Comparison of ENCODE assay signal across 31 cellular contexts in the genomic region with DNA sequence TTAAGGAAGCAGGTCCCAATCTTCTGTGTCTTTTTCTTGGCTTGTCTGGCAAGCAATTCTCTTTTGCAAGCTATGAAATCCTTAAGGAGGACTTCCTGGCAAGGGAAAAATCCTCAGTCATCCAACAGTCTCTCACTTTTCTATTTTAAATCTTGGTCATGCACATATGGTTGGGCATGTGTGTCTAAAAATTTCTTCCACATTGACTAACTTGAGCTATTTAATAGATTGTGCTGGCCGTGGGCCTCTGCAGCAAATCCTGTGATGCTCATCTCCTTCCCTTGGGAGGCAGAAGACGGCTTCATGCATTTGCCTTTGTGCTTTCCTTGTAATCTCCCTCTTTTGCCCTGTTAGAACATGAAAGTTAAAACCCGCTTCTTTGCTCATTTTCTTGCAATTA.
"Had no signal": no experiment of that assay in that cellular context is flagged by ENCODE, and none has a peak within 500 bp of the region (broad histone marks: within the 10 kb centered on the region; RNA-seq: fewer than 3 reads in every experiment).

No MANE protein-coding gene starts in this region.

- H3K4me1 ChIP-seq: adrenal gland, body of pancreas, breast epithelium, esophagus squamous epithelium had no signal

- DNase-seq: activated CD4-positive, alpha-beta memory T cell treated with anti-CD3 and anti-CD28 coated beads for 36 hours; activated CD4-positive, alpha-beta T cell treated with anti-CD3 and anti-CD28 coated beads for 36 hours; activated CD4-positive, alpha-beta T cell treated with anti-CD3 and anti-CD28 coated beads, Interleukin-2, amount 10 ng/mL, durations not matched to agents 24 days and 14 days; activated CD4-positive, CD25-positive, alpha-beta regulatory T cell; activated CD4-positive, CD25-positive, alpha-beta regulatory T cell treated with anti-CD3 and anti-CD28 coated beads, Interleukin-2, amount 50 U/mL, for 72 hours; activated CD8-positive, alpha-beta memory T cell treated with anti-CD3 and anti-CD28 coated beads, Interleukin-2, amount 10 ng/mL, durations not matched to agents 7 days and 5 days; activated CD8-positive, alpha-beta memory T cell treated with anti-CD3 and anti-CD28 coated beads, Interleukin-2, amount 50 U/mL, for 4 hours; activated CD8-positive, alpha-beta T cell treated with anti-CD3 and anti-CD28 coated beads, Interleukin-2, amount 10 ng/mL, durations not matched to agents 7 days and 5 days; activated effector memory CD4-positive, alpha-beta T cell treated with anti-CD3 and anti-CD28 coated beads, Interleukin-2, amount 50 U/mL, for 16 hours; activated naive CD4-positive, alpha-beta T cell treated with anti-CD3 and anti-CD28 coated beads for 36 hours; activated naive CD8-positive, alpha-beta T cell treated with anti-CD3 and anti-CD28 coated beads for 36 hours; activated naive CD8-positive, alpha-beta T cell treated with anti-CD3 and anti-CD28 coated beads, Interleukin-2, amount 50 U/mL, for 24 hours; activated T-cell treated with anti-CD3 and anti-CD28 coated beads, Interleukin-2, amount 50 U/mL, for 1 hour; activated T-cell treated with anti-CD3 and anti-CD28 coated beads, Interleukin-2, amount 50 U/mL, for 48 hours; adrenal gland; aorta; body of pancreas; cortex of kidney; dermis blood vessel endothelial cell; effector CD8-positive, alpha-beta T cell; esophagus squamous epithelium; head of caudate nucleus; T-helper 1 cell; T-helper 2 cell had no signal

- H3K9me3 ChIP-seq: adrenal gland, body of pancreas, breast epithelium, esophagus squamous epithelium had no signal

- H3K9me3 Mint-ChIP-seq: activated CD4-positive, alpha-beta memory T cell treated with anti-CD3 and anti-CD28 coated beads for 36 hours; activated CD4-positive, alpha-beta T cell treated with anti-CD3 and anti-CD28 coated beads, Interleukin-2, amount 10 ng/mL, durations not matched to agents 24 days and 14 days; activated naive CD4-positive, alpha-beta T cell treated with anti-CD3 and anti-CD28 coated beads for 36 hours; activated naive CD4-positive, alpha-beta T cell treated with anti-CD3 and anti-CD28 coated beads, Interleukin-2, amount 50 U/mL, for 24 hours; activated naive CD8-positive, alpha-beta T cell treated with anti-CD3 and anti-CD28 coated beads for 36 hours; activated naive CD8-positive, alpha-beta T cell treated with anti-CD3 and anti-CD28 coated beads, Interleukin-2, amount 50 U/mL, for 24 hours; activated T-helper 1 cell treated with anti-CD3 and anti-CD28 coated beads, Interleukin-12 subunit alpha, Interleukin-12 subunit beta, Interleukin-2, Interleukin-4 antibody, amounts not matched to agents 30 ng/mL and 10 ng/mL and 1 ng/mL, durations not matched to agents 14 hours and 24 hours and 36 hours; activated T-helper 2 cell treated with anti-CD3 and anti-CD28 coated beads, Interferon-gamma antibody, Interleukin-2, Interleukin-4, amounts not matched to agents 10 μg/mL and 5 μg/mL and 100 μg/mL, durations not matched to agents 14 hours and 24 hours and 36 hours; central memory CD8-positive, alpha-beta T cell had no signal

- H3K36me3 Mint-ChIP-seq: activated CD4-positive, alpha-beta memory T cell treated with anti-CD3 and anti-CD28 coated beads for 36 hours; activated CD8-positive, alpha-beta memory T cell treated with anti-CD3 and anti-CD28 coated beads, Interleukin-2, amount 10 ng/mL, durations not matched to agents 7 days and 5 days; activated naive CD4-positive, alpha-beta T cell treated with anti-CD3 and anti-CD28 coated beads, Interleukin-2, amount 50 U/mL, for 24 hours; activated naive CD8-positive, alpha-beta T cell treated with anti-CD3 and anti-CD28 coated beads for 36 hours had no signal

- H3K4me1 Mint-ChIP-seq: activated CD4-positive, alpha-beta T cell treated with anti-CD3 and anti-CD28 coated beads for 36 hours; activated CD4-positive, alpha-beta T cell treated with anti-CD3 and anti-CD28 coated beads, Interleukin-2, amount 10 ng/mL, durations not matched to agents 24 days and 14 days; activated CD8-positive, alpha-beta memory T cell treated with anti-CD3 and anti-CD28 coated beads, Interleukin-2, amount 10 ng/mL, durations not matched to agents 7 days and 5 days; activated naive CD4-positive, alpha-beta T cell treated with anti-CD3 and anti-CD28 coated beads, Interleukin-2, amount 50 U/mL, for 24 hours; activated naive CD8-positive, alpha-beta T cell treated with anti-CD3 and anti-CD28 coated beads for 36 hours; activated naive CD8-positive, alpha-beta T cell treated with anti-CD3 and anti-CD28 coated beads, Interleukin-2, amount 50 U/mL, for 24 hours; central memory CD8-positive, alpha-beta T cell had no signal

- H3K27ac ChIP-seq: adrenal gland, body of pancreas, breast epithelium, cardiac muscle cell, epithelial cell of prostate, esophagus squamous epithelium had no signal

- ATAC-seq: activated CD4-positive, alpha-beta T cell treated with anti-CD3 and anti-CD28 coated beads for 36 hours; activated CD8-positive, alpha-beta memory T cell treated with anti-CD3 and anti-CD28 coated beads, Interleukin-2, amount 10 ng/mL, durations not matched to agents 7 days and 5 days; activated CD8-positive, alpha-beta T cell treated with anti-CD3 and anti-CD28 coated beads, Interleukin-2, amount 10 ng/mL, durations not matched to agents 7 days and 5 days; activated naive CD8-positive, alpha-beta T cell treated with anti-CD3 and anti-CD28 coated beads, Interleukin-2, amount 50 U/mL, for 24 hours; body of pancreas had no signal

- H3K27me3 ChIP-seq: adrenal gland, body of pancreas, breast epithelium, cardiac muscle cell, esophagus squamous epithelium had no signal

- H3K27me3 Mint-ChIP-seq: activated CD4-positive, alpha-beta memory T cell treated with anti-CD3 and anti-CD28 coated beads for 36 hours; activated CD4-positive, alpha-beta T cell treated with anti-CD3 and anti-CD28 coated beads for 36 hours; activated CD4-positive, alpha-beta T cell treated with anti-CD3 and anti-CD28 coated beads, Interleukin-2, amount 10 ng/mL, durations not matched to agents 24 days and 14 days; activated CD8-positive, alpha-beta memory T cell treated with anti-CD3 and anti-CD28 coated beads, Interleukin-2, amount 10 ng/mL, durations not matched to agents 7 days and 5 days; activated naive CD8-positive, alpha-beta T cell treated with anti-CD3 and anti-CD28 coated beads, Interleukin-2, amount 50 U/mL, for 24 hours; central memory CD8-positive, alpha-beta T cell had no signal

- H3K27ac Mint-ChIP-seq: activated CD4-positive, alpha-beta memory T cell treated with anti-CD3 and anti-CD28 coated beads for 36 hours; activated CD4-positive, alpha-beta T cell treated with anti-CD3 and anti-CD28 coated beads for 36 hours; activated CD4-positive, alpha-beta T cell treated with anti-CD3 and anti-CD28 coated beads, Interleukin-2, amount 10 ng/mL, durations not matched to agents 24 days and 14 days; activated CD8-positive, alpha-beta memory T cell treated with anti-CD3 and anti-CD28 coated beads, Interleukin-2, amount 10 ng/mL, durations not matched to agents 7 days and 5 days; activated CD8-positive, alpha-beta T cell treated with anti-CD3 and anti-CD28 coated beads, Interleukin-2, amount 10 ng/mL, durations not matched to agents 7 days and 5 days; activated naive CD4-positive, alpha-beta T cell treated with anti-CD3 and anti-CD28 coated beads for 36 hours; activated naive CD4-positive, alpha-beta T cell treated with anti-CD3 and anti-CD28 coated beads, Interleukin-2, amount 50 U/mL, for 24 hours; activated naive CD8-positive, alpha-beta T cell treated with anti-CD3 and anti-CD28 coated beads for 36 hours; activated naive CD8-positive, alpha-beta T cell treated with anti-CD3 and anti-CD28 coated beads, Interleukin-2, amount 50 U/mL, for 24 hours; activated T-helper 1 cell treated with anti-CD3 and anti-CD28 coated beads, Interleukin-12 subunit alpha, Interleukin-12 subunit beta, Interleukin-2, Interleukin-4 antibody, amounts not matched to agents 30 ng/mL and 10 ng/mL and 1 ng/mL, durations not matched to agents 14 hours and 24 hours and 36 hours; activated T-helper 2 cell treated with anti-CD3 and anti-CD28 coated beads, Interferon-gamma antibody, Interleukin-2, Interleukin-4, amounts not matched to agents 10 μg/mL and 5 μg/mL and 100 μg/mL, durations not matched to agents 14 hours and 24 hours and 36 hours had no signal

- H3K4me3 Mint-ChIP-seq: activated CD4-positive, alpha-beta memory T cell treated with anti-CD3 and anti-CD28 coated beads for 36 hours; activated CD4-positive, alpha-beta T cell treated with anti-CD3 and anti-CD28 coated beads for 36 hours; activated CD4-positive, alpha-beta T cell treated with anti-CD3 and anti-CD28 coated beads, Interleukin-2, amount 10 ng/mL, durations not matched to agents 24 days and 14 days; activated CD8-positive, alpha-beta memory T cell treated with anti-CD3 and anti-CD28 coated beads, Interleukin-2, amount 10 ng/mL, durations not matched to agents 7 days and 5 days; activated CD8-positive, alpha-beta T cell treated with anti-CD3 and anti-CD28 coated beads, Interleukin-2, amount 10 ng/mL, durations not matched to agents 7 days and 5 days; activated naive CD4-positive, alpha-beta T cell treated with anti-CD3 and anti-CD28 coated beads for 36 hours; activated naive CD4-positive, alpha-beta T cell treated with anti-CD3 and anti-CD28 coated beads, Interleukin-2, amount 50 U/mL, for 24 hours; activated naive CD8-positive, alpha-beta T cell treated with anti-CD3 and anti-CD28 coated beads for 36 hours; activated naive CD8-positive, alpha-beta T cell treated with anti-CD3 and anti-CD28 coated beads, Interleukin-2, amount 50 U/mL, for 24 hours; activated T-helper 1 cell treated with anti-CD3 and anti-CD28 coated beads, Interleukin-12 subunit alpha, Interleukin-12 subunit beta, Interleukin-2, Interleukin-4 antibody, amounts not matched to agents 30 ng/mL and 10 ng/mL and 1 ng/mL, durations not matched to agents 14 hours and 24 hours and 36 hours; central memory CD8-positive, alpha-beta T cell had no signal

- H3K4me3 ChIP-seq: adrenal gland, body of pancreas, breast epithelium, cardiac muscle cell, esophagus squamous epithelium had no signal
